In the genomic region with DNA sequence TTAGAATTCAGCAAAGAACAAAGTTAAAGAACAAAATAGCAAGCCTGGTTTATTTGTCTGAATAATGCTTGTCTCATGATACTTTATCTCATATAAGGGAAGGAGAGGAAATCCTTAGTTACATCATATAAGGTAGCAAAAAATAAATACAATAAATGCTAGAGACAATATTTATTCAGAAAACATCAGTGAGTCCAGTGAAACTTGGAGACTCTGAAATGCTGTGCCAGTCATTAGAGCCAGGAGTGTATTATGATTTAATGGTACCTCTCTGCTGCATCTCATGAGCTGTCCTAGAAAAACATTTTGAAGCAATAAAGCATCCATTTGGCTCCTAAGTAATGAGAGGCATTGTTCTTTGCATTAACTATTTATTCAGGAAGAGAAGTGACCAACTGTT, we compare ENCODE assay signal across 15 cellular contexts.
A peak's percentile ranks its signal among the peaks of the same experiment; 100 is the strongest.
DNase-seq lines count a peak whose midpoint lies in the region; ATAC-seq and TF ChIP-seq lines count a peak whose summit lies in the region.
"Had no signal": no experiment of that assay in that cellular context is flagged by ENCODE, and none has a peak within 500 bp of the region (broad histone marks: within the 10 kb centered on the region; RNA-seq: fewer than 3 reads in every experiment).

No MANE protein-coding gene starts in this region.

- H3K27ac ChIP-seq in VCaP: peak overlapping the region; percentile 79

- no peaks in the 10 kb centered on the region for H3K9me3 Mint-ChIP-seq in activated T-cell treated with anti-CD3 and anti-CD28 coated beads, Interleukin-2, amount 50 U/mL, for 72 hours
- H3K9me3 Mint-ChIP-seq: CD14-positive monocyte, GM23338 had no signal

- H3K4me3 Mint-ChIP-seq in activated T-cell treated with anti-CD3 and anti-CD28 coated beads, Interleukin-2, amount 50 U/mL, for 72 hours: no peak overlapping the region
- H3K4me3 Mint-ChIP-seq: CD14-positive monocyte, GM23338 had no signal

- ATAC-seq in activated T-cell treated with anti-CD3 and anti-CD28 coated beads, Interleukin-2, amount 50 U/mL, for 72 hours (replicated peaks in 1 of 2): no peak
- no peak for ATAC-seq in left ventricle myocardium superior
- no peak for ATAC-seq in HG02885 (IDR thresholded peaks at IDR 0.05; ENCODE audit: poor library complexity, unreplicated experiment)
- ATAC-seq: GM23338 had no signal

- H3K4me1 Mint-ChIP-seq in activated T-cell treated with anti-CD3 and anti-CD28 coated beads, Interleukin-2, amount 50 U/mL, for 72 hours (ENCODE audit: low read depth): peaks cover 9% of the 10 kb centered on the region

- TF ChIP-seq CTCF in VCaP (conservative IDR thresholded peaks at IDR 0.05): no peak

- intact Hi-C loops in left ventricle myocardium superior (cut with micrococcal nuclease): no loop called here

- DNase-seq in activated T-cell treated with anti-CD3 and anti-CD28 coated beads, Interleukin-2, amount 50 U/mL, for 72 hours: no peak
- DNase-seq in activated T-cell treated with anti-CD3 and anti-CD28 coated beads, Interleukin-2, amount 50 U/mL, for 1 hour: no peak
- DNase-seq in iris pigment epithelial cell (ENCODE audit: low read depth) (peak; percentile 24), left ventricle myocardium superior (no peak), NCI-H748 treated with DMSO at 0.1 percent for 48 hours (lab: John Stamatoyannopoulos, UW) (no peak), HPDE6-E6E7 (ENCODE audit: extremely low spot score) (no peak)
- DNase-seq: COR-L47, NCI-H187 treated with DMSO at 0.1 percent for 48 hours, NCI-H2171, NCI-H510A, SHP77 had no signal

- peaks cover 2% of the 10 kb centered on the region in 2 donors for H3K36me3 Mint-ChIP-seq in activated T-cell treated with anti-CD3 and anti-CD28 coated beads, Interleukin-2, amount 50 U/mL, for 72 hours (ENCODE audit: insufficient read depth in 2 of 2)

- H3K27me3 Mint-ChIP-seq in activated T-cell treated with anti-CD3 and anti-CD28 coated beads, Interleukin-2, amount 50 U/mL, for 72 hours (ENCODE audit: low read depth): no peaks in the 10 kb centered on the region

- H3K27ac Mint-ChIP-seq in activated T-cell treated with anti-CD3 and anti-CD28 coated beads, Interleukin-2, amount 50 U/mL, for 72 hours: peak overlapping the region; percentile 48
- H3K27ac Mint-ChIP-seq: CD14-positive monocyte had no signal
